Comparison of ENCODE assay signal across 18 cellular contexts in the genomic region with DNA sequence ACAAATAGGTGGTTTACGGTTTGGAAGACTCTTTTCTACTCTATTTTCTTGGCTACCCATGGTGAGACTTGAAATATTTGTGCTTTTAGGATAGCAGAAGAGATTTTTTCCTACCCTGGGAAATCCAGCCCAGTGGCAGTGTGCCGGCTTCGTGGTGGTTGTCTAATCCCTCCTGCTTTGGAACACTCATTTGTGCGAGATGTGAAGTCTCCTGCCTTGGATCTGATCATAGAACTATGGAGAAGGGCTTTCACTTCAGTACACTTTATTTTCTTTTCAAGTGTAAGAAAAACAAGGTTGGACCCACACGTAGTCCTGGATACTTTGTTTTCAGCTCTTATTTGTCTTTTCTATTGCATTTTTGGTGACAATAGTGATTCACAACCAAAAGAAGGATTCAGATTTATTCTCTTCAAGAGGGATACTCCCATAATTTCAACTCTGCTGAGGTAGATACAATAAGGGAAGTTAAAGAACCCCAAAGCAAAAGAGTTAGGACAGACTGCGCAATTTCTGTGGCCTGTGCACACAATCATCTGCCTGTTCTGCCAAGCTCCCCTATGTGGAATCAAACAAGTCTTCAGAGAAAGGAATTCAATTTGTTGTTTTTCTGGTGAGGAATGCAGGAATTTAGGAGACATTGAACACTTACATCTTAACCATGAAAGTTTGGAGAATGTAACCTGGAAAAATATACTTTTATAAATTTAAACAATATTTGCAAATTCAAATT.
DNase-seq lines count a peak whose midpoint lies in the region; ATAC-seq, FAIRE-seq and TF ChIP-seq lines count a peak whose summit lies in the region.
"Had no signal": no experiment of that assay in that cellular context is flagged by ENCODE, and none has a peak within 500 bp of the region (broad histone marks: within the 10 kb centered on the region; RNA-seq: fewer than 3 reads in every experiment).

No MANE protein-coding gene starts in this region.

- 0 out of 2 replicates have a peak overlapping the region, but pooled peaks have one; percentile 2 for H2AFZ ChIP-seq in H1 (ENCODE audit: low read length)

- H2BK5ac ChIP-seq in H1 (ENCODE audit: low read depth, low read length) = no peak overlapping the region; the same call in 1 of the 2 replicates

- CTCF ChIA-PET in H1 (lab: Charles Lee; ENCODE audit: partially characterized antibody) = interaction anchor here (0.6 to 4.2 kb wide), 39 partner anchors 8 to 564 kb away, joined by 3 to 31 read pairs (median 3); no protein-coding TSS in a partner anchor

- no peak overlapping the region for H3K4me3 Mint-ChIP-seq in nephron progenitor cell
- H3K4me3 Mint-ChIP-seq: CD4-positive, CD25-positive, alpha-beta regulatory T cell; dendritic cell treated with granulocyte-macrophage colony-stimulating factor and Interleukin-4, amounts not matched to agents 40 ng/mL and 50 ng/mL, for 4 days; memory B cell; stimulated activated naive CD8-positive, alpha-beta T cell treated with anti-CD3 and anti-CD28 coated beads, Interleukin-15, Interleukin-2, amounts not matched to agents 100 ng/mL and 50 ng/mL, for 24 hours had no signal

- WGBS in H1 (ENCODE audit: extremely low coverage in 1 of 2, insufficient coverage in 1 of 2, insufficient read length in 1 of 2, insufficient replicate concordance in 2 of 2, low coverage in 1 of 2, low lambda C conversion rate in 2 of 2, missing lambda C conversion rate in 1 of 2), 2 experiments = 76% methylated on average over 6 of the region's 6 CpGs; no CpG with 5 or more reads in 1 of the 2 experiments

- H2BK120ac ChIP-seq in H1 (replicated peaks; ENCODE audit: low read depth, low read length) = peak overlapping the region; percentile 70

- TF ChIP-seq CTCF in AG10803 (conservative IDR thresholded peaks at IDR 0.05; ENCODE audit: low read length) (no peak), H1 (IDR thresholded peaks at IDR 0.05; ENCODE audit: control extremely low read depth in 1 of 3, insufficient read depth in 1 of 3, low read depth in 1 of 3, low read length in 3 of 3) (no peak), nephron progenitor cell (IDR thresholded peaks at IDR 0.05) (no peak)

- peak overlapping the region; percentile 25; the same call in 1 of the 2 replicates for H3K18ac ChIP-seq in H1 (ENCODE audit: extremely low read depth, low read length)

- peak overlapping the region; percentile 52 for H3K27ac Mint-ChIP-seq in nephron progenitor cell
- H3K27ac Mint-ChIP-seq: CD4-positive, CD25-positive, alpha-beta regulatory T cell; dendritic cell treated with granulocyte-macrophage colony-stimulating factor and Interleukin-4, amounts not matched to agents 40 ng/mL and 50 ng/mL, for 4 days; memory B cell; stimulated activated naive CD8-positive, alpha-beta T cell treated with anti-CD3 and anti-CD28 coated beads, Interleukin-15, Interleukin-2, amounts not matched to agents 100 ng/mL and 50 ng/mL, for 24 hours had no signal

- no peaks in the 10 kb centered on the region for H3K79me2 ChIP-seq in H1 (ENCODE audit: control insufficient read depth in 1 of 2, insufficient read depth in 2 of 2, low read length in 2 of 2)

- TF ChIP-seq EP300 in H1 (IDR thresholded peaks at IDR 0.05; ENCODE audit: borderline replicate concordance in 1 of 2, low read depth in 2 of 2, low read length in 2 of 2) = no peak

- H3K27ac ChIP-seq in KOPT-K1 (ENCODE audit: low read depth, low read length, poor library complexity, severe bottlenecking) (peak overlapping the region; percentile 47), H1 (ENCODE audit: low read depth, low read length) (no peak overlapping the region)
- H3K27ac ChIP-seq: upper lobe of right lung had no signal

- H3K27me3 ChIP-seq in H1 (replicated peaks in 1 of 4; ENCODE audit: control insufficient read depth in 3 of 4, extremely low read depth in 1 of 4, insufficient read depth in 3 of 4, low read length in 3 of 4) = no peaks in the 10 kb centered on the region
- H3K27me3 ChIP-seq: right atrium auricular region, upper lobe of right lung had no signal

- H3K9me3 Mint-ChIP-seq in nephron progenitor cell = peaks cover 3% of the 10 kb centered on the region
- H3K9me3 Mint-ChIP-seq: dendritic cell treated with granulocyte-macrophage colony-stimulating factor and Interleukin-4, amounts not matched to agents 40 ng/mL and 50 ng/mL, for 4 days; stimulated activated naive CD8-positive, alpha-beta T cell treated with anti-CD3 and anti-CD28 coated beads, Interleukin-15, Interleukin-2, amounts not matched to agents 100 ng/mL and 50 ng/mL, for 24 hours had no signal

- H3K36me3 ChIP-seq in KOPT-K1 (ENCODE audit: insufficient read depth, low read length) (no peaks in the 10 kb centered on the region), H1 (ENCODE audit: control insufficient read depth in 2 of 4, insufficient read depth in 4 of 4, low read length in 3 of 4) (no peaks in the 10 kb centered on the region)
- H3K36me3 ChIP-seq: right atrium auricular region, upper lobe of right lung had no signal

- no peak overlapping the region for H4K8ac ChIP-seq in H1 (ENCODE audit: extremely low read depth, insufficient read depth, low read length)

- no peak overlapping the region for H2AK5ac ChIP-seq in H1 (ENCODE audit: low read depth, low read length)

- no peak overlapping the region for H3K9ac ChIP-seq in H1 (replicated peaks in 1 of 4; ENCODE audit: extremely low read depth in 1 of 4, low read depth in 3 of 4, low read length in 3 of 4)

- H3K79me1 ChIP-seq in H1 (ENCODE audit: low read depth, low read length) = no peaks in the 10 kb centered on the region

- no peak for TF ChIP-seq POLR2A in H1 (IDR thresholded peaks at IDR 0.05; ENCODE audit: control extremely low read depth in 1 of 2, low read depth in 2 of 2, low read length in 2 of 2)

- no peak overlapping the region for H3K23ac ChIP-seq in H1 (ENCODE audit: insufficient read length)

- H3K4me3 ChIP-seq in AG10803 (ENCODE audit: low read length) (no peak overlapping the region), H1 (ENCODE audit: extremely low read depth in 1 of 4, insufficient read depth in 2 of 4, low read depth in 3 of 4, low read length in 4 of 4) (no peak overlapping the region)
- H3K4me3 ChIP-seq: right atrium auricular region, upper lobe of right lung had no signal

- no peak for ATAC-seq in HG03159 (IDR thresholded peaks at IDR 0.05; ENCODE audit: unreplicated experiment)

- H4K20me1 ChIP-seq in H1 (replicated peaks in 1 of 2; ENCODE audit: control insufficient read depth in 1 of 2, insufficient read depth in 2 of 2, low read length in 2 of 2) = no peaks in the 10 kb centered on the region

- no peaks in the 10 kb centered on the region for H3K9me3 ChIP-seq in KOPT-K1 (ENCODE audit: insufficient read depth, low read length, poor library complexity, severe bottlenecking)
- no peaks in the 10 kb centered on the region for H3K9me3 ChIP-seq in H1 (ENCODE audit: insufficient read depth in 2 of 2, low read depth in 1 of 2, low read length in 1 of 2)
- H3K9me3 ChIP-seq: right atrium auricular region, upper lobe of right lung had no signal

- peaks cover 0 to 14% (median 9%) of the 10 kb centered on the region in 4 experiments; a peak in 5 of 7 replicates for H3K4me1 ChIP-seq in H1 (replicated peaks in 1 of 4; ENCODE audit: control insufficient read depth in 3 of 4, insufficient read depth in 4 of 4, low read length in 3 of 4)
- H3K4me1 ChIP-seq: upper lobe of right lung had no signal

- no peak overlapping the region for H3K4me2 ChIP-seq in H1 (ENCODE audit: insufficient read depth in 1 of 2, low read depth in 2 of 2, low read length in 2 of 2)

- peaks cover 27% of the 10 kb centered on the region for H3K4me1 Mint-ChIP-seq in nephron progenitor cell
- H3K4me1 Mint-ChIP-seq: CD4-positive, CD25-positive, alpha-beta regulatory T cell; memory B cell had no signal

- H4K91ac ChIP-seq in H1 (replicated peaks; ENCODE audit: insufficient read length, low read length) = no peak overlapping the region

- TF ChIP-seq RAD21 in H1 (IDR thresholded peaks at IDR 0.05 in 1 of 2, conservative IDR thresholded peaks at IDR 0.05 in 1 of 2; ENCODE audit: low read depth in 2 of 2, low read length in 2 of 2) = no peak

- H3K14ac ChIP-seq in H1 (ENCODE audit: insufficient read length) = no peak overlapping the region

- peak; percentile 34 for DNase-seq in AG10803 (ENCODE audit: low read depth)
- DNase-seq in H1 (ENCODE audit: low read depth in 1 of 2, low spot score in 2 of 2) = no peak
- no peak for DNase-seq in nephron progenitor cell
- no peak for DNase-seq in activated CD4-positive, alpha-beta T cell treated with anti-CD3 and anti-CD28 coated beads, Interleukin-2, amount 50 U/mL, for 1 hour
- no peak for DNase-seq in NCI-H2171 (lab: John Stamatoyannopoulos, UW)
- DNase-seq in activated CD4-positive, CD25-positive, alpha-beta regulatory T cell treated with anti-CD3 and anti-CD28 coated beads, Interleukin-2, amount 50 U/mL, for 72 hours = no peak
- DNase-seq: activated CD8-positive, alpha-beta memory T cell treated with anti-CD3 and anti-CD28 coated beads, Interleukin-2, amount 50 U/mL, for 4 hours; activated gamma-delta T cell; DMS79 treated with DMSO at 0.1 percent for 48 hours; upper lobe of right lung had no signal

- no peaks in the 10 kb centered on the region for H3K36me3 Mint-ChIP-seq in nephron progenitor cell (ENCODE audit: low read depth)
- H3K36me3 Mint-ChIP-seq: CD4-positive, CD25-positive, alpha-beta regulatory T cell; memory B cell had no signal

- no peak overlapping the region for H3K4ac ChIP-seq in H1 (replicated peaks; ENCODE audit: insufficient read length, low read depth, low read length)

- FAIRE-seq in H1 (lab: Jason Lieb, UNC) = no peak
- FAIRE-seq: HTR-8/SVneo had no signal

- no peak overlapping the region for H3K56ac ChIP-seq in H1 (replicated peaks; ENCODE audit: insufficient read length, low read depth, low read length)

- H2BK12ac ChIP-seq in H1 (ENCODE audit: low read depth, low read length) = no peak overlapping the region

- H3K23me2 ChIP-seq in H1 (ENCODE audit: low read depth, low read length) = no peaks in the 10 kb centered on the region

- H3K27me3 Mint-ChIP-seq in nephron progenitor cell (ENCODE audit: low read depth, poor library complexity) = no peaks in the 10 kb centered on the region
- H3K27me3 Mint-ChIP-seq: CD4-positive, CD25-positive, alpha-beta regulatory T cell; dendritic cell treated with granulocyte-macrophage colony-stimulating factor and Interleukin-4, amounts not matched to agents 40 ng/mL and 50 ng/mL, for 4 days; memory B cell had no signal

- peak overlapping the region; percentile 40 for H4K5ac ChIP-seq in H1 (ENCODE audit: insufficient read length, low read depth, low read length)

- H2BK20ac ChIP-seq in H1 (ENCODE audit: low read length) = peak overlapping the region; percentile 29; the same call in 1 of the 2 replicates

- H2BK15ac ChIP-seq in H1 (ENCODE audit: low read length) = no peak overlapping the region

- POLR2A ChIA-PET in H1 (lab: Charles Lee; ENCODE audit: partially characterized antibody) = interaction anchor here (0.9 to 3.6 kb wide), 2 partner anchors 9 to 409 kb away, joined by 3 to 13 read pairs; no protein-coding TSS in a partner anchor

TF ChIP-seq in H1, 55 proteins besides CTCF, POLR2A, EP300 and RAD21:
- no peak for TF ChIP-seq RFX5 (IDR thresholded peaks at IDR 0.05; ENCODE audit: borderline replicate concordance, low read depth, low read length)
TF ChIP-seq in H1: peak in this region for 0.
